ENCODE assay signal across 14 cellular contexts in genomic region chr18:31743600-31743999, GRCh38. TPM values are rescaled to one million over a fixed set of nuclear protein-coding genes. Genes with fewer than 3 reads are reported as not detected.
"Had no signal": no experiment of that assay in that cellular context is flagged by ENCODE, and none has a peak within 500 bp of the region (broad histone marks: within the 10 kb centered on the region; RNA-seq: fewer than 3 reads in every experiment).

No MANE protein-coding gene starts in this region.

RNA-seq across cellular contexts. Expression of gene SLC25A52, which starts 17.1 kb away (rescaled TPM):
- total RNA-seq: dermis blood vessel endothelial cell, endothelial cell of umbilical vein, epithelial cell of proximal tubule, esophagus squamous epithelium, fibroblast of lung, gastrocnemius medialis, glomerular endothelial cell, hepatocyte, kidney, left ventricle myocardium inferior, lower leg skin, lower lobe of right lung, lung microvascular endothelial cell had no signal
- polyA plus RNA-seq: hepatocyte, immature natural killer cell had no signal
